Comparison of ENCODE assay signal across 2 cellular contexts in genomic region chr15:68426149-68426548, GRCh38.
TF ChIP-seq lines count a peak whose summit lies in the region.

No MANE protein-coding gene starts in this region.

TF ChIP-seq in IMR-90, 13 proteins besides CTCF, POLR2A, EP300 and RAD21:
- TF ChIP-seq FOS (IDR thresholded peaks at IDR 0.05; ENCODE audit: low read depth, low read length) (no peak), MAFK (IDR thresholded peaks at IDR 0.05; ENCODE audit: low read depth, low read length) (peak; percentile 46)

TF ChIP-seq in SK-N-SH, 30 proteins besides CTCF, POLR2A, EP300 and RAD21:
- no peak for TF ChIP-seq CHD2 (IDR thresholded peaks at IDR 0.05; ENCODE audit: low read length, partially characterized antibody)
- TF ChIP-seq RCOR1 (IDR thresholded peaks at IDR 0.05; ENCODE audit: low read length) = no peak
- TF ChIP-seq MAX (IDR thresholded peaks at IDR 0.05; ENCODE audit: low read depth) = no peak
- no peak for TF ChIP-seq YY1 (IDR thresholded peaks at IDR 0.05; ENCODE audit: low read depth)
- TF ChIP-seq ZBTB33 (IDR thresholded peaks at IDR 0.05; ENCODE audit: borderline replicate concordance, low read depth) = no peak
